In the genomic region with DNA sequence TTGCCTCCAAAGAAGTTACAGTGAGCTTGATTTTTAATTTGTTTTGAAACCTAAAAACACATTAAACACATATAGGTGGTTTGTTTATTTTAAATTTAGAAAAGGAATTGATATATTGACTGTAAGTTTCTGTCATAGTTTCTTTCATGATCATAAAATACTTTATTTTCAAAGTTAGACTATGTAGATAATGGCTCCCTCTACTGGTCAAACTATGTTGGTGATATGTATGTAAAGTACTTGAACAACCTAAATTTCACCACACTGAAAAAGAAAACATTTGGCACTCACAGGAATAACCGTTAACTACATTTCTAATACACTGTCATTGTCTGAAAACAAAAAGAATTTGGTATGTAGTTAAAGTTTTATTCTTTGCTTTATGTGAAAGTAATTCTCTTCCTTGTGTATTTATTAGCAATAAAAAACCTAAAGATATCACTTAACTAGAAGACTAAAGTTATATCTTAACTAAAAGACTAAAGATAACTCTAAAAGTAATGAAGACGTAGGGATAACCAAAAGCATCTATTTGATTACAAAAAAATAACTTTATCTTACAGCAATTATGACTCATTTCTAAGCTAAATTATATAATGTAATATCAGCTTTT, we compare ENCODE assay signal across 9 cellular contexts.
A peak's percentile ranks its signal among the peaks of the same experiment; 100 is the strongest.
DNase-seq lines count a peak whose midpoint lies in the region; ATAC-seq and TF ChIP-seq lines count a peak whose summit lies in the region.
"Had no signal": no experiment of that assay in that cellular context is flagged by ENCODE, and none has a peak within 500 bp of the region (broad histone marks: within the 10 kb centered on the region; RNA-seq: fewer than 3 reads in every experiment).

No MANE protein-coding gene starts in this region.

- H3F3A ChIP-seq in neural progenitor cell (ENCODE audit: low read depth): no peaks in the 10 kb centered on the region

- no peak overlapping the region for H3K27ac ChIP-seq in neural progenitor cell
- H3K27ac ChIP-seq: BLaER1 treated with 17β-estradiol and CSF1 and Interleukin-3, amounts not matched to agents 10 nM and 100 nM had no signal

- H3K9me3 ChIP-seq in neural progenitor cell (ENCODE audit: low read depth): peaks cover 7% of the 10 kb centered on the region
- H3K9me3 ChIP-seq: BLaER1 treated with 17β-estradiol and CSF1 and Interleukin-3, amounts not matched to agents 10 nM and 100 nM had no signal

- no peak overlapping the region for H3K9ac ChIP-seq in neural progenitor cell
- H3K9ac ChIP-seq: BLaER1 treated with 17β-estradiol and CSF1 and Interleukin-3, amounts not matched to agents 10 nM and 100 nM had no signal

- no peak overlapping the region for H2AFZ ChIP-seq in neural progenitor cell (replicated peaks)

- DNase-seq in NCI-H2081 (lab: John Stamatoyannopoulos, UW): peak; percentile 31 to 42
- no peak for DNase-seq in NCI-H2081 treated with DMSO at 0.1 percent for 48 hours (lab: John Stamatoyannopoulos, UW)
- DNase-seq in NCI-H82 treated with DMSO at 0.1 percent for 48 hours (lab: John Stamatoyannopoulos, UW; ENCODE audit: unreplicated experiment): peak; percentile 32
- DNase-seq in dedifferentiated amniotic fluid mesenchymal stem cell (ENCODE audit: extremely low spot score): peak; percentile 64
- peak; percentile 76 for DNase-seq in neural progenitor cell (ENCODE audit: low spot score)

- no peaks in the 10 kb centered on the region for H3K79me2 ChIP-seq in neural progenitor cell (ENCODE audit: low read depth)

- H4K20me1 ChIP-seq in neural progenitor cell (ENCODE audit: low read depth): no peaks in the 10 kb centered on the region
- H4K20me1 ChIP-seq: BLaER1 treated with 17β-estradiol and CSF1 and Interleukin-3, amounts not matched to agents 10 nM and 100 nM had no signal

- peaks cover 8% of the 10 kb centered on the region for H3K4me1 Mint-ChIP-seq in neural progenitor cell

- H3K9me3 Mint-ChIP-seq in neural progenitor cell: no peaks in the 10 kb centered on the region

- H3K4me2 ChIP-seq in neural progenitor cell: no peak overlapping the region
- H3K4me2 ChIP-seq: BLaER1 treated with 17β-estradiol and CSF1 and Interleukin-3, amounts not matched to agents 10 nM and 100 nM had no signal

- ATAC-seq in HG03175 (IDR thresholded peaks at IDR 0.05; ENCODE audit: unreplicated experiment) (peak; percentile 71), GM19397 (IDR thresholded peaks at IDR 0.05; ENCODE audit: unreplicated experiment) (no peak), GM21619 (IDR thresholded peaks at IDR 0.05; ENCODE audit: unreplicated experiment) (no peak)

- peak; percentile 91 for TF ChIP-seq CTCF in neural progenitor cell (IDR thresholded peaks at IDR 0.05)

- H3K36me3 Mint-ChIP-seq in neural progenitor cell: no peaks in the 10 kb centered on the region

- no peak overlapping the region for H3K4me3 Mint-ChIP-seq in neural progenitor cell

- H3K27me3 Mint-ChIP-seq in neural progenitor cell (ENCODE audit: insufficient read depth, low read depth): no peaks in the 10 kb centered on the region

- no peak overlapping the region for H3K4me3 ChIP-seq in neural progenitor cell
- H3K4me3 ChIP-seq: BLaER1 treated with 17β-estradiol and CSF1 and Interleukin-3, amounts not matched to agents 10 nM and 100 nM had no signal

- no peaks in the 10 kb centered on the region for H3K36me3 ChIP-seq in neural progenitor cell
- H3K36me3 ChIP-seq: BLaER1 treated with 17β-estradiol and CSF1 and Interleukin-3, amounts not matched to agents 10 nM and 100 nM had no signal

- no peaks in the 10 kb centered on the region for H3K27me3 ChIP-seq in neural progenitor cell
- H3K27me3 ChIP-seq: BLaER1 treated with 17β-estradiol and CSF1 and Interleukin-3, amounts not matched to agents 10 nM and 100 nM had no signal

- no peak overlapping the region for H3K27ac Mint-ChIP-seq in neural progenitor cell

- no peaks in the 10 kb centered on the region for H3K4me1 ChIP-seq in neural progenitor cell
- H3K4me1 ChIP-seq: BLaER1 treated with 17β-estradiol and CSF1 and Interleukin-3, amounts not matched to agents 10 nM and 100 nM had no signal
